6 cellular contexts compared by ENCODE assay signal in the genomic region with DNA sequence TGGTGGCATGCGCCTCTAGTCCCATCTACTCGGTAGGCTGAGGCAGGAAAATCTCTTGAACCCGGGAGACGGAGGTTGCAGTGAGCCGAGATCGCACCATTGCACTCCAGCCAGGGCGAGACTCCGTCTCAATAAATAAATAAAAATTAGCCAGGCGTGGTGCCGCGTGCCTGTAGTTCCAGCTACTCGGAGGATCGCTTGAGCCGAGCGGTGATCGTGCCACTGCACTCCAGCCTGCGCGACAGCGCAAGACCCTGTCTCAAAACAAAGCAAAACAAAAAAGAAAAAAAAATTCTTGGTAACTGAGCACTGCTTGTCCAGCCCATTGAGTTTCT. TPM values are rescaled to one million over a fixed set of nuclear protein-coding genes. Genes with fewer than 3 reads are reported as not detected.
DNase-seq lines count a peak whose midpoint lies in the region; ATAC-seq and TF ChIP-seq lines count a peak whose summit lies in the region.

No MANE protein-coding gene starts in this region.

- peak overlapping the region; percentile 87 for H3K9ac ChIP-seq in BLaER1

- H3K9me3 ChIP-seq in BLaER1, result no peaks in the 10 kb centered on the region

- H3K27ac ChIP-seq in BLaER1, result peak overlapping the region; percentile 83

- H3K27me3 ChIP-seq in BLaER1, result no peaks in the 10 kb centered on the region

- H3K4me2 ChIP-seq in BLaER1, result peak overlapping the region; percentile 85

- CTCF ChIA-PET in activated CD8-positive, alpha-beta T cell treated with anti-CD3 and anti-CD28 coated beads for 36 hours (lab: Charles Lee), result interaction anchor here (1.1 to 1.9 kb wide), 2 partner anchors 8 to 16 kb away, joined by 3 to 4 read pairs; a partner anchor contains a TSS

- no peak for TF ChIP-seq CTCF in activated CD8-positive, alpha-beta T cell treated with anti-CD3 and anti-CD28 coated beads for 36 hours (IDR thresholded peaks at IDR 0.05)
- TF ChIP-seq CTCF in lower leg skin (IDR thresholded peaks at IDR 0.05), result no peak

- H3K4me3 ChIP-seq in BLaER1 (peak overlapping the region; percentile 91), lower leg skin (ENCODE audit: low read depth, poor library complexity, severe bottlenecking) (peak overlapping the region; percentile 84)

- peaks cover 31% of the 10 kb centered on the region for H3K4me1 ChIP-seq in BLaER1

- H3K36me3 Mint-ChIP-seq in activated CD8-positive, alpha-beta T cell treated with anti-CD3 and anti-CD28 coated beads for 36 hours (ENCODE audit: low read depth), result peaks cover 72% of the 10 kb centered on the region

- ATAC-seq in activated CD8-positive, alpha-beta T cell treated with anti-CD3 and anti-CD28 coated beads for 36 hours, result no peak
- ATAC-seq in HG03521 (IDR thresholded peaks at IDR 0.05; ENCODE audit: unreplicated experiment), result no peak

- H3K36me3 ChIP-seq in BLaER1, result peaks cover 70% of the 10 kb centered on the region

- in situ Hi-C loops in KBM-7 (cut with MboI; ENCODE audit: low pct_unique_long_range_greater_than_20kb, low sequenced_read_pairs), result no loop called here

- peak overlapping the region; percentile 99 for H3K4me3 Mint-ChIP-seq in activated CD8-positive, alpha-beta T cell treated with anti-CD3 and anti-CD28 coated beads for 36 hours

- no peak for DNase-seq in activated CD8-positive, alpha-beta T cell treated with anti-CD3 and anti-CD28 coated beads for 36 hours
- no peak for DNase-seq in lower leg skin (ENCODE audit: low spot score in 2 of 2)
- DNase-seq in GF-D8 (lab: John Stamatoyannopoulos, UW), result no peak
- DNase-seq in KBM-7, result no peak

- H3K9me3 Mint-ChIP-seq in activated CD8-positive, alpha-beta T cell treated with anti-CD3 and anti-CD28 coated beads for 36 hours, result no peaks in the 10 kb centered on the region

- POLR2A ChIA-PET in activated CD8-positive, alpha-beta T cell treated with anti-CD3 and anti-CD28 coated beads for 36 hours (lab: Charles Lee), result interaction anchor here (1.0 to 5.5 kb wide), 9 partner anchors 10 to 263 kb away, joined by 3 to 37 read pairs (median 4); a partner anchor contains a TSS

- peak overlapping the region; percentile 95 for H3K27ac Mint-ChIP-seq in activated CD8-positive, alpha-beta T cell treated with anti-CD3 and anti-CD28 coated beads for 36 hours

- peaks cover 34% of the 10 kb centered on the region for H4K20me1 ChIP-seq in BLaER1

- H3K4me1 Mint-ChIP-seq in activated CD8-positive, alpha-beta T cell treated with anti-CD3 and anti-CD28 coated beads for 36 hours (ENCODE audit: low read depth), result peaks cover 26% of the 10 kb centered on the region

- no peaks in the 10 kb centered on the region for H3K27me3 Mint-ChIP-seq in activated CD8-positive, alpha-beta T cell treated with anti-CD3 and anti-CD28 coated beads for 36 hours

- 16 to 18% methylated on average over 19 of the region's 19 CpGs for WGBS in lower leg skin, 2 donors

- intact Hi-C loops in activated CD8-positive, alpha-beta T cell treated with anti-CD3 and anti-CD28 coated beads for 36 hours (cut with micrococcal nuclease), result no loop called here
- intact Hi-C loops in lower leg skin (cut with DNase I; ENCODE audit: low total_unique reads), result no loop called here

- no peak for TF ChIP-seq POLR2A in lower leg skin (IDR thresholded peaks at IDR 0.05)

RNA-seq across cellular contexts. Expression of a gene that starts 0.7 kb away (rescaled TPM):
- total RNA-seq in activated CD8-positive, alpha-beta T cell treated with anti-CD3 and anti-CD28 coated beads for 36 hours, result 10 to 100 TPM; 30.1 to 31.8 TPM
- 10 to 100 TPM; 19.7 to 26.1 (median 21.4) TPM for total RNA-seq in lower leg skin

RNA-seq across cellular contexts. Expression of a gene that starts 9.4 kb away (rescaled TPM):
- 1 to 10 TPM; 2.9 to 3.2 TPM for total RNA-seq in activated CD8-positive, alpha-beta T cell treated with anti-CD3 and anti-CD28 coated beads for 36 hours
- under 1 TPM; 0.49 to 0.94 (median 0.69) TPM for total RNA-seq in lower leg skin

RNA-seq across cellular contexts. Expression of a gene that starts 16.4 kb away (rescaled TPM):
- total RNA-seq in activated CD8-positive, alpha-beta T cell treated with anti-CD3 and anti-CD28 coated beads for 36 hours, result 10 to 100 TPM; 84.3 to 84.5 TPM
- total RNA-seq in lower leg skin, result 100 to 1,000 TPM in 1 of 4 donors, 10 to 100 TPM in 3; 64.1 to 105 (median 94.8) TPM

RNA-seq across cellular contexts. Expression of a gene that starts 16.6 kb away (rescaled TPM):
- 10 to 100 TPM; 63.1 to 64.5 TPM for total RNA-seq in activated CD8-positive, alpha-beta T cell treated with anti-CD3 and anti-CD28 coated beads for 36 hours
- total RNA-seq in lower leg skin, result 10 to 100 TPM; 39.4 to 57.6 (median 45.8) TPM

RNA-seq across cellular contexts. Expression of a gene that starts 24.7 kb away (rescaled TPM):
- total RNA-seq in activated CD8-positive, alpha-beta T cell treated with anti-CD3 and anti-CD28 coated beads for 36 hours, result 10 to 100 TPM; 31.7 to 33.2 TPM
- total RNA-seq in lower leg skin, result 10 to 100 TPM; 60.3 to 99.8 (median 67.3) TPM
